Comparison of ENCODE assay signal across 3 cellular contexts in the genomic region with DNA sequence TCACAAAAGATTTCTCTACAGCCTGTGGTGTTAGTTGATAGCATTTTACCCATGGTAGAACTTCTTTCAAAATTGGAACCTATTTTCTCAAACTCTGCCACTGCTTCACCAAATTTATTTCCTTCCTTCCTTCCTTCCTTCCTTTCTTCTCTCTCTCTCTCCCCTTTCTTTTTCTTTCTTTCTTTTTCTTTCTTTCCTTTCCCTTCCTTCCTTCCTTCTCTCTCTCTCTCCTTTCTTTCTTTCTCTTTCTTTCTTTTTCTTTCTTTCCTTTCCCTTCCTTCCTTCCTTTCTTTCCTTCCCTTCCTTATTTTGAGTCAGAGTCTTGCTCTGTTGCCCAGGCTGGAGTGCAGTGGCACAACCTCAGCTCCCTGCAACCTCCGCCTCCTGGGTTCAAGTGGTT. TPM values are rescaled to one million over a fixed set of nuclear protein-coding genes. Genes with fewer than 3 reads are reported as not detected.
"Had no signal": no experiment of that assay in that cellular context is flagged by ENCODE, and none has a peak within 500 bp of the region (broad histone marks: within the 10 kb centered on the region; RNA-seq: fewer than 3 reads in every experiment).

No MANE protein-coding gene starts in this region.

RNA-seq across cellular contexts. Expression of a gene that starts 23.6 kb away (rescaled TPM):
- total RNA-seq: dermis microvascular lymphatic vessel endothelial cell, endothelial cell of umbilical vein, glomerular endothelial cell had no signal
- polyA plus RNA-seq: endothelial cell of umbilical vein had no signal
